Comparison of ENCODE assay signal across 34 cellular contexts in the genomic region with DNA sequence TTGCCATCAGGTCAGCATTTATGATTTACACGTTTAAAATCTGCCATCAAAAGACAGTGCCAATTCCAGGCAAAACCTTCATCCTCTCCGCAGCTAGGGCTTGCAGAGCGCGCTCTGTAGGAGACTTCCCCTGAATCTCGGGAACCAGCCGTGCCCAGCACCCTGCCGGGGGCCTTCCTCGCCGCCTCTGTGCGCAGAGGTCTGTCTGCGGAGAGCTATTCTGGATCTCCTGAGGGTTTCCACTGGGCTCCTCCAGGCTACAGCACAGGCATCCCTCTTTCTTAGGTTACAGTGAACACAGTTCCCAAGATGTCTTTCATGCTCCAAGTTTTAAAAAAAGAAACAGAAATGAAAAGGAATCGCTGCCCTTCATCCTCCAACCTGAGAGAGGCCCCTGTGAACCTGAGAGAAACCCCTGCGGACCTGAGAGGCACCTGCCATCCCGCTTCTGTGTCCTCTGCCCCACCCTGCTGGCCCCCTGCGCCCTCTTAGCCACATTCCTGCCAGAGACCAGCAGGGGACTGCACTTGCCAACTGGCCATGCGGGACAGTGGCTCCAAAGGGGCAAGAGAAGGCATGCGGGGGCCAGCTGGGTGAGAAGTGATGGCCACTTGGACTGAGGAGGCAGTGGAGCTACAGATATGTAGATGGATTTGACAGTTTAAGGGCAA. TPM values are rescaled to one million over a fixed set of nuclear protein-coding genes. Genes with fewer than 3 reads are reported as not detected.
"Had no signal": no experiment of that assay in that cellular context is flagged by ENCODE, and none has a peak within 500 bp of the region (broad histone marks: within the 10 kb centered on the region; RNA-seq: fewer than 3 reads in every experiment).

No MANE protein-coding gene starts in this region.

- H3K36me3 ChIP-seq: heart left ventricle, left lung, lower lobe of right lung, pancreas, prostate gland, thoracic aorta, WERI-Rb-1 had no signal

- H3K4me1 ChIP-seq: left lung, lower lobe of right lung, pancreas, prostate gland had no signal

- H3K4me1 Mint-ChIP-seq: activated T-helper 17 cell treated with anti-CD3 and anti-CD28 coated beads, Interleukin-2, amount 50 U/mL, for 72 hours had no signal

- H3K36me3 Mint-ChIP-seq: naive thymus-derived CD8-positive, alpha-beta T cell; stimulated activated effector memory CD8-positive, alpha-beta T cell treated with anti-CD3 and anti-CD28 coated beads, Interleukin-12 subunit alpha, Interleukin-12 subunit beta, amount 100 ng/mL, for 72 hours had no signal

- H3K27ac Mint-ChIP-seq: activated CD4-positive, alpha-beta T cell treated with anti-CD3 and anti-CD28 coated beads, Interleukin-2, amount 10 ng/mL, durations not matched to agents 7 days and 5 days; activated CD8-positive, alpha-beta T cell treated with anti-CD3 and anti-CD28 coated beads for 36 hours; activated T-helper 17 cell treated with anti-CD3 and anti-CD28 coated beads, Interleukin-2, amount 50 U/mL, for 72 hours; naive thymus-derived CD8-positive, alpha-beta T cell; stimulated activated effector memory CD8-positive, alpha-beta T cell treated with anti-CD3 and anti-CD28 coated beads, Interleukin-12 subunit alpha, Interleukin-12 subunit beta, amount 100 ng/mL, for 72 hours; stimulated activated naive CD8-positive, alpha-beta T cell treated with anti-CD3 and anti-CD28 coated beads, Interleukin-15, Interleukin-2, amounts not matched to agents 100 ng/mL and 50 ng/mL, for 24 hours; T-helper 1 cell treated with Interleukin-12 subunit alpha and Interleukin-12 subunit beta and Interleukin-4 antibody, amounts not matched to agents 30 μg/mL and 1 μg/mL, for 36 hours had no signal

- FAIRE-seq: bronchial epithelial cell, colon, pancreas, TTC549, urothelium cell line had no signal

- H3K27ac ChIP-seq: heart left ventricle, left lung, lower lobe of right lung, pancreas, prostate gland, skin epidermis, thoracic aorta, WERI-Rb-1 had no signal

- DNase-seq: activated CD4-positive, alpha-beta T cell treated with anti-CD3 and anti-CD28 coated beads, Interleukin-2, amount 10 ng/mL, durations not matched to agents 7 days and 5 days; activated CD4-positive, CD25-positive, alpha-beta regulatory T cell treated with anti-CD3 and anti-CD28 coated beads, Interleukin-2, amount 50 U/mL, for 72 hours; activated CD8-positive, alpha-beta T cell treated with anti-CD3 and anti-CD28 coated beads for 36 hours; activated gamma-delta T cell treated with Interleukin-2 at 50 U/mL for 16 hours; activated naive CD4-positive, alpha-beta T cell treated with anti-CD3 and anti-CD28 coated beads, Interleukin-2, amount 50 U/mL, for 16 hours; activated T-cell treated with anti-CD3 and anti-CD28 coated beads, Interleukin-2, amount 50 U/mL, for 4 hours; dermis blood vessel endothelial cell; effector CD8-positive, alpha-beta T cell; erythroblast; heart left ventricle; hypothalamus; left lung; lower lobe of right lung; mesenchymal stem cell; naive thymus-derived CD8-positive, alpha-beta T cell; stimulated activated CD4-positive, alpha-beta T cell treated with anti-CD3 and anti-CD28 coated beads, Interleukin-4, amount 100 ng/mL, for 24 hours; T-helper 9 cell; trophoblast cell; WERI-Rb-1 had no signal

- H3K27me3 ChIP-seq: heart left ventricle, pancreas had no signal

- H3K4me3 ChIP-seq: heart left ventricle, left lung, lower lobe of right lung, pancreas, prostate gland, skin epidermis, thoracic aorta had no signal

- H3K4me3 Mint-ChIP-seq: activated CD4-positive, alpha-beta T cell treated with anti-CD3 and anti-CD28 coated beads, Interleukin-2, amount 10 ng/mL, durations not matched to agents 7 days and 5 days; activated CD8-positive, alpha-beta T cell treated with anti-CD3 and anti-CD28 coated beads for 36 hours; activated T-cell treated with anti-CD3 and anti-CD28 coated beads, Interleukin-2, amount 50 U/mL, for 4 hours; activated T-helper 17 cell treated with anti-CD3 and anti-CD28 coated beads, Interleukin-2, amount 50 U/mL, for 72 hours; central memory CD8-positive, alpha-beta T cell; naive thymus-derived CD8-positive, alpha-beta T cell; stimulated activated effector memory CD8-positive, alpha-beta T cell treated with anti-CD3 and anti-CD28 coated beads, Interleukin-12 subunit alpha, Interleukin-12 subunit beta, amount 100 ng/mL, for 72 hours; stimulated activated naive CD8-positive, alpha-beta T cell treated with anti-CD3 and anti-CD28 coated beads, Interleukin-15, Interleukin-2, amounts not matched to agents 100 ng/mL and 50 ng/mL, for 24 hours; T-helper 1 cell treated with Interleukin-12 subunit alpha and Interleukin-12 subunit beta and Interleukin-4 antibody, amounts not matched to agents 30 μg/mL and 1 μg/mL, for 36 hours had no signal

- H3K9me3 ChIP-seq: heart left ventricle, left lung, lower lobe of right lung, pancreas, prostate gland, thoracic aorta had no signal

- H3K27me3 Mint-ChIP-seq: activated CD4-positive, alpha-beta T cell treated with anti-CD3 and anti-CD28 coated beads, Interleukin-2, amount 10 ng/mL, durations not matched to agents 7 days and 5 days; activated T-helper 17 cell treated with anti-CD3 and anti-CD28 coated beads, Interleukin-2, amount 50 U/mL, for 72 hours; stimulated activated naive CD8-positive, alpha-beta T cell treated with anti-CD3 and anti-CD28 coated beads, Interleukin-15, Interleukin-2, amounts not matched to agents 100 ng/mL and 50 ng/mL, for 24 hours had no signal

- H3K9me3 Mint-ChIP-seq: activated CD4-positive, alpha-beta T cell treated with anti-CD3 and anti-CD28 coated beads, Interleukin-2, amount 10 ng/mL, durations not matched to agents 7 days and 5 days; activated CD8-positive, alpha-beta T cell treated with anti-CD3 and anti-CD28 coated beads for 36 hours; activated T-cell treated with anti-CD3 and anti-CD28 coated beads, Interleukin-2, amount 50 U/mL, for 4 hours; activated T-helper 17 cell treated with anti-CD3 and anti-CD28 coated beads, Interleukin-2, amount 50 U/mL, for 72 hours; central memory CD8-positive, alpha-beta T cell; naive thymus-derived CD8-positive, alpha-beta T cell; stimulated activated effector memory CD8-positive, alpha-beta T cell treated with anti-CD3 and anti-CD28 coated beads, Interleukin-12 subunit alpha, Interleukin-12 subunit beta, amount 100 ng/mL, for 72 hours; stimulated activated naive CD8-positive, alpha-beta T cell treated with anti-CD3 and anti-CD28 coated beads, Interleukin-15, Interleukin-2, amounts not matched to agents 100 ng/mL and 50 ng/mL, for 24 hours; T-helper 1 cell treated with Interleukin-12 subunit alpha and Interleukin-12 subunit beta and Interleukin-4 antibody, amounts not matched to agents 30 μg/mL and 1 μg/mL, for 36 hours had no signal

- ATAC-seq: activated CD8-positive, alpha-beta T cell treated with anti-CD3 and anti-CD28 coated beads for 36 hours; activated T-cell treated with anti-CD3 and anti-CD28 coated beads, Interleukin-2, amount 50 U/mL, for 4 hours; activated T-helper 17 cell treated with anti-CD3 and anti-CD28 coated beads, Interleukin-2, amount 50 U/mL, for 72 hours; heart left ventricle; left lung; lower lobe of right lung; naive thymus-derived CD8-positive, alpha-beta T cell; pancreas; sciatic nerve; stimulated activated effector memory CD8-positive, alpha-beta T cell treated with anti-CD3 and anti-CD28 coated beads, Interleukin-12 subunit alpha, Interleukin-12 subunit beta, amount 100 ng/mL, for 72 hours had no signal

RNA-seq across cellular contexts. Expression of a gene that starts 16.1 kb away (rescaled TPM):
- total RNA-seq: activated CD4-positive, alpha-beta T cell treated with anti-CD3 and anti-CD28 coated beads, Interleukin-2, amount 10 ng/mL, durations not matched to agents 7 days and 5 days; activated CD8-positive, alpha-beta T cell treated with anti-CD3 and anti-CD28 coated beads for 36 hours; activated T-cell treated with anti-CD3 and anti-CD28 coated beads, Interleukin-2, amount 50 U/mL, for 4 hours; activated T-helper 17 cell treated with anti-CD3 and anti-CD28 coated beads, Interleukin-2, amount 50 U/mL, for 72 hours; dermis blood vessel endothelial cell; heart left ventricle; lower lobe of right lung; naive thymus-derived CD8-positive, alpha-beta T cell; sciatic nerve; subcutaneous adipose tissue; thoracic aorta had no signal
- polyA plus RNA-seq: naive thymus-derived CD8-positive, alpha-beta T cell had no signal

RNA-seq across cellular contexts. Expression of a gene that starts 35.4 kb away (rescaled TPM):
- total RNA-seq: activated CD4-positive, alpha-beta T cell treated with anti-CD3 and anti-CD28 coated beads, Interleukin-2, amount 10 ng/mL, durations not matched to agents 7 days and 5 days; activated CD8-positive, alpha-beta T cell treated with anti-CD3 and anti-CD28 coated beads for 36 hours; activated T-cell treated with anti-CD3 and anti-CD28 coated beads, Interleukin-2, amount 50 U/mL, for 4 hours; activated T-helper 17 cell treated with anti-CD3 and anti-CD28 coated beads, Interleukin-2, amount 50 U/mL, for 72 hours; dermis blood vessel endothelial cell; naive thymus-derived CD8-positive, alpha-beta T cell had no signal
- polyA plus RNA-seq: naive thymus-derived CD8-positive, alpha-beta T cell had no signal

RNA-seq across cellular contexts. Expression of a gene that starts 59.5 kb away (rescaled TPM):
- total RNA-seq: activated CD4-positive, alpha-beta T cell treated with anti-CD3 and anti-CD28 coated beads, Interleukin-2, amount 10 ng/mL, durations not matched to agents 7 days and 5 days; activated CD8-positive, alpha-beta T cell treated with anti-CD3 and anti-CD28 coated beads for 36 hours; activated T-cell treated with anti-CD3 and anti-CD28 coated beads, Interleukin-2, amount 50 U/mL, for 4 hours; activated T-helper 17 cell treated with anti-CD3 and anti-CD28 coated beads, Interleukin-2, amount 50 U/mL, for 72 hours; left lung; naive thymus-derived CD8-positive, alpha-beta T cell; prostate gland had no signal
- polyA plus RNA-seq: naive thymus-derived CD8-positive, alpha-beta T cell had no signal
